21 cellular contexts compared by ENCODE assay signal in genomic region chr20:6473197-6473596, GRCh38.
DNase-seq lines count a peak whose midpoint lies in the region; ATAC-seq, FAIRE-seq and TF ChIP-seq lines count a peak whose summit lies in the region.
"Had no signal": no experiment of that assay in that cellular context is flagged by ENCODE, and none has a peak within 500 bp of the region (broad histone marks: within the 10 kb centered on the region; RNA-seq: fewer than 3 reads in every experiment).

No MANE protein-coding gene starts in this region.

- H3K27me3 ChIP-seq in bronchial epithelial cell (ENCODE audit: control insufficient read depth, insufficient read depth, low read length): no peaks in the 10 kb centered on the region
- H3K27me3 ChIP-seq: dorsolateral prefrontal cortex, esophagus muscularis mucosa had no signal

- no peak for TF ChIP-seq POLR2A in GM12891 (IDR thresholded peaks at IDR 0.05; ENCODE audit: low read depth, low read length)

- TF ChIP-seq CTCF in bronchial epithelial cell (IDR thresholded peaks at IDR 0.05; ENCODE audit: insufficient read depth, low read length, severe bottlenecking): no peak

- no peak overlapping the region for H3K4me3 ChIP-seq in bronchial epithelial cell (ENCODE audit: low read depth, low read length)
- H3K4me3 ChIP-seq: dorsolateral prefrontal cortex, esophagus muscularis mucosa, thoracic aorta had no signal

- ATAC-seq in GM18498 (IDR thresholded peaks at IDR 0.05; ENCODE audit: unreplicated experiment): no peak
- no peak for ATAC-seq in HG03135 (IDR thresholded peaks at IDR 0.05; ENCODE audit: unreplicated experiment)
- ATAC-seq: T-helper 17 cell had no signal

- H3K36me3 ChIP-seq in bronchial epithelial cell (ENCODE audit: control insufficient read depth, insufficient read depth, low read length): no peaks in the 10 kb centered on the region
- H3K36me3 ChIP-seq: esophagus muscularis mucosa, thoracic aorta had no signal

- DNase-seq in H4 (ENCODE audit: low spot score) (peak; percentile 9), NCI-H226 (peak; percentile 56), bronchial epithelial cell (ENCODE audit: low read depth) (peak; percentile 98), kidney tubule cell (ENCODE audit: low spot score) (peak; percentile 2), GM12891 (ENCODE audit: insufficient read length, low spot score) (no peak)
- DNase-seq in activated CD4-positive, alpha-beta T cell treated with anti-CD3 and anti-CD28 coated beads, Interleukin-2, amount 50 U/mL, for 48 hours: no peak
- DNase-seq: activated naive CD8-positive, alpha-beta T cell treated with anti-CD3 and anti-CD28 coated beads, Interleukin-2, amount 10 ng/mL, durations not matched to agents 7 days and 5 days; dorsolateral prefrontal cortex; HFFc6; islet precursor cell; natural killer cell; NCI-H187 treated with DMSO at 0.1 percent for 48 hours; NCI-H446 treated with DMSO at 0.1 percent for 48 hours; posterior cingulate gyrus; SHP77; small intestine; T-helper 17 cell had no signal

- FAIRE-seq in bronchial epithelial cell (lab: Jason Lieb, UNC) (peak; percentile 7), GM12891 (lab: Jason Lieb, UNC) (no peak)
- FAIRE-seq: small intestine had no signal

TF ChIP-seq in GM12891, 5 proteins besides CTCF, POLR2A, EP300 and RAD21:
- no peak for TF ChIP-seq POLR2AphosphoS5 (IDR thresholded peaks at IDR 0.05; ENCODE audit: low read depth, low read length)
- TF ChIP-seq POU2F2 (IDR thresholded peaks at IDR 0.05; ENCODE audit: low read depth, low read length): no peak
- TF ChIP-seq PAX5 (IDR thresholded peaks at IDR 0.05; ENCODE audit: insufficient read depth, low read length, severe bottlenecking): no peak
- no peak for TF ChIP-seq SPI1 (IDR thresholded peaks at IDR 0.05; ENCODE audit: low read depth, low read length)
- no peak for TF ChIP-seq TAF1 (IDR thresholded peaks at IDR 0.05; ENCODE audit: low read depth, low read length)
TF ChIP-seq in GM12891: peak in this region for 0.

Comparison
In these comparisons a context has a peak if more than half of its experiments do, and no peak if none do; other contexts are left out.
1. DNase-seq: peak in H4 (single experiment), NCI-H226 (single experiment), bronchial epithelial cell (single experiment) and kidney tubule cell (single experiment); none in GM12891 (single experiment) and activated CD4-positive, alpha-beta T cell treated with anti-CD3 and anti-CD28 coated beads, Interleukin-2, amount 50 U/mL, for 48 hours (0 of 2).